In genomic region chr14:44662250-44662891, GRCh38 we compare ENCODE assay signal across 20 cellular contexts.
DNase-seq lines count a peak whose midpoint lies in the region; ATAC-seq, FAIRE-seq and TF ChIP-seq lines count a peak whose summit lies in the region.
"Had no signal": no experiment of that assay in that cellular context is flagged by ENCODE, and none has a peak within 500 bp of the region (broad histone marks: within the 10 kb centered on the region; RNA-seq: fewer than 3 reads in every experiment).

No MANE protein-coding gene starts in this region.

- no peaks in the 10 kb centered on the region for H3K9me3 ChIP-seq in CD4-positive, alpha-beta T cell (ENCODE audit: control insufficient read depth, low read length)
- no peaks in the 10 kb centered on the region for H3K9me3 ChIP-seq in effector memory CD4-positive, alpha-beta T cell (ENCODE audit: control insufficient read depth, low read length)
- H3K9me3 ChIP-seq: esophagus muscularis mucosa, heart right ventricle, ovary had no signal

- POLR2A ChIA-PET in CD4-positive, alpha-beta T cell (lab: Charles Lee), result no interaction called here

- H3K4me1 Mint-ChIP-seq in CD4-positive, alpha-beta T cell (ENCODE audit: low read depth), result peaks cover 20% of the 10 kb centered on the region
- H3K4me1 Mint-ChIP-seq in mesothelial cell of epicardium, result peaks cover 26% of the 10 kb centered on the region

- H3K27ac ChIP-seq in CD4-positive, alpha-beta T cell (ENCODE audit: low read depth, low read length), result no peak overlapping the region
- H3K27ac ChIP-seq in effector memory CD4-positive, alpha-beta T cell (ENCODE audit: insufficient read depth, low read length, poor library complexity, severe bottlenecking), result no peak overlapping the region
- H3K27ac ChIP-seq: 22Rv1, BLaER1, esophagus muscularis mucosa, heart right ventricle, ovary, RWPE1 had no signal

- peak overlapping the region; percentile 64 for H3K4me3 Mint-ChIP-seq in CD4-positive, alpha-beta T cell
- no peak overlapping the region for H3K4me3 Mint-ChIP-seq in mesothelial cell of epicardium
- H3K4me3 Mint-ChIP-seq: type B pancreatic cell had no signal

- DNase-seq in DMS53 (lab: John Stamatoyannopoulos, UW) (peak; percentile 14), DMS53 treated with DMSO at 0.1 percent for 48 hours (lab: John Stamatoyannopoulos, UW; ENCODE audit: unreplicated experiment) (no peak), MV-4-11 (lab: John Stamatoyannopoulos, UW) (peak; percentile 4), frontal cortex (ENCODE audit: low spot score in 2 of 2) (no peak), mesothelial cell of epicardium (ENCODE audit: low spot score in 2 of 2, unreplicated experiment in 2 of 2) (no peak)
- DNase-seq in CD4-positive, alpha-beta T cell, result no peak
- DNase-seq in effector memory CD4-positive, alpha-beta T cell, result no peak
- DNase-seq: activated gamma-delta T cell, EL, GOT3, heart right ventricle, NCI-H69, ovary had no signal

- H3K27me3 Mint-ChIP-seq in CD4-positive, alpha-beta T cell, result no peaks in the 10 kb centered on the region
- H3K27me3 Mint-ChIP-seq in mesothelial cell of epicardium (ENCODE audit: low read depth), result no peaks in the 10 kb centered on the region
- H3K27me3 Mint-ChIP-seq: type B pancreatic cell had no signal

- H3K36me3 Mint-ChIP-seq in CD4-positive, alpha-beta T cell (ENCODE audit: low read depth), result no peaks in the 10 kb centered on the region
- no peaks in the 10 kb centered on the region for H3K36me3 Mint-ChIP-seq in mesothelial cell of epicardium
- H3K36me3 Mint-ChIP-seq: type B pancreatic cell had no signal

- CTCF ChIA-PET in CD4-positive, alpha-beta T cell (lab: Charles Lee), result no interaction called here

- no peak for ATAC-seq in CD4-positive, alpha-beta T cell (ENCODE audit: poor library complexity)
- no peak for ATAC-seq in GM21737 (IDR thresholded peaks at IDR 0.05; ENCODE audit: unreplicated experiment)
- ATAC-seq: heart right ventricle had no signal

- no peaks in the 10 kb centered on the region for H3K36me3 ChIP-seq in effector memory CD4-positive, alpha-beta T cell (ENCODE audit: control insufficient read depth, insufficient read depth, low read length)
- H3K36me3 ChIP-seq: BLaER1, esophagus muscularis mucosa, heart right ventricle, ovary had no signal

- no peak for TF ChIP-seq CTCF in CD4-positive, alpha-beta T cell (IDR thresholded peaks at IDR 0.05)
- TF ChIP-seq CTCF in mesothelial cell of epicardium (IDR thresholded peaks at IDR 0.05; ENCODE audit: unreplicated experiment), result no peak

- H3K9me3 Mint-ChIP-seq in CD4-positive, alpha-beta T cell, result no peaks in the 10 kb centered on the region
- no peaks in the 10 kb centered on the region for H3K9me3 Mint-ChIP-seq in mesothelial cell of epicardium
- H3K9me3 Mint-ChIP-seq: type B pancreatic cell had no signal

- H3K27me3 ChIP-seq in CD4-positive, alpha-beta T cell (ENCODE audit: control insufficient read depth, insufficient read depth, low read length), result no peaks in the 10 kb centered on the region
- H3K27me3 ChIP-seq in effector memory CD4-positive, alpha-beta T cell (replicated peaks; ENCODE audit: control insufficient read depth, insufficient read depth, low read length, poor library complexity, severe bottlenecking), result no peaks in the 10 kb centered on the region
- H3K27me3 ChIP-seq: BLaER1, esophagus muscularis mucosa, heart right ventricle, ovary had no signal

- no peak overlapping the region for H3K27ac Mint-ChIP-seq in CD4-positive, alpha-beta T cell
- H3K27ac Mint-ChIP-seq in mesothelial cell of epicardium, result no peak overlapping the region
- H3K27ac Mint-ChIP-seq: type B pancreatic cell had no signal

- FAIRE-seq in frontal cortex (lab: Jason Lieb, UNC), result no peak
- FAIRE-seq: islet of Langerhans had no signal

- H3K4me1 ChIP-seq in effector memory CD4-positive, alpha-beta T cell (ENCODE audit: control insufficient read depth, insufficient read depth, low read length, poor library complexity, severe bottlenecking), result no peaks in the 10 kb centered on the region
- H3K4me1 ChIP-seq: esophagus muscularis mucosa, heart right ventricle had no signal

- peak overlapping the region; percentile 24 for H3K4me3 ChIP-seq in effector memory CD4-positive, alpha-beta T cell (ENCODE audit: insufficient read depth, low read depth, low read length, poor library complexity, severe bottlenecking)
- H3K4me3 ChIP-seq: BLaER1, esophagus muscularis mucosa, heart right ventricle, ovary had no signal

- intact Hi-C loops in CD4-positive, alpha-beta T cell (cut with DNase I, micrococcal nuclease), result no loop called here

Comparison
In these comparisons a context has a peak if more than half of its experiments do, and no peak if none do; other contexts are left out.
1. DNase-seq: peak in DMS53 (single experiment) and MV-4-11 (single experiment); none in DMS53 treated with DMSO at 0.1 percent for 48 hours (single experiment), CD4-positive, alpha-beta T cell (0 of 10), effector memory CD4-positive, alpha-beta T cell (0 of 3), frontal cortex (0 of 2) and mesothelial cell of epicardium (0 of 2).